ENCODE assay signal across 8 cellular contexts in the genomic region with DNA sequence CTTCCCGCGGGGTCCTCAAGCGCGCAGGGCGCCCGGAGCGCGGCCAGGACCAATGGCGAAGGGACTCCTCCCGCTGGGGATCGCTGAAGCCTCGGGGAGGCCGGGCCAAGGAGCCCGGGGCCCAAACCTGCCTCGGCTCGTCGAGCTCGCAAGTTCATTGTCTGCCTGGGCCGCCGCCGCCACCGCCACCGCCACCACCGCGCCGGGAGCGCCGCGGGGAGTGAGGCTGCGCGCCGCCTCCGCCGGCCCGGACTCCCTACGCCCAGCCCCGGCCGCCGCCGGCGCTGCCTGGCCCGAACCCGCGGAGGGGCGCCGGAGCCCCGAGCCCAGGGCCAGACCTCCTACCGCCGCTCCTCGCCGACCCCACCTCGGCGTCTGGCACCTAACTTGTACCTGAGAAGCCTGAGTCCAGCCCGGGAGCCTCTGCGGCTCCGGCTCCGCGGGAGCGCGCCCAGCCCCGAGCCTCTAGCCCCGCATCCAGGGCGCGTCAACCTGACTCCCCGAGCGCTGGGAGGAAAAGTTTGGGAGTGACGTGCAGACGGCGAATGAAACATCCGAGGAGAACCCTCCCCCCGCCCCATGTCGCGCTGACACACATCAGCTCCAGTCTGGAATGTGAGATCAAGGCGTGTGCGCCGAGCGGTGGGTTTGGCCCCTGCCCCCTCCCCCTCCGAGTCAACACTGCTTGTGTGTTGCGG.
A peak's percentile ranks its signal among the peaks of the same experiment; 100 is the strongest.
DNase-seq lines count a peak whose midpoint lies in the region; ATAC-seq and TF ChIP-seq lines count a peak whose summit lies in the region.

TSS of gene CHST15 (minus strand) at position 523 of the 698 bp plus-strand sequence. CDS start 47,386 bp downstream, outside the sequence.

- no peaks in the 10 kb centered on the region for H3K4me1 ChIP-seq in iPS-15b (ENCODE audit: control insufficient read depth, insufficient read depth, low read length)

- H3K9me3 ChIP-seq in iPS-15b (ENCODE audit: control insufficient read depth, insufficient read depth, low read length), result no peaks in the 10 kb centered on the region

- peak within 1 kb of the TSS; percentile 58 for H3K4me3 ChIP-seq in astrocyte of the cerebellum (ENCODE audit: low read depth, low read length)
- peak within 1 kb of the TSS; percentile 59 for H3K4me3 ChIP-seq in iPS-15b (ENCODE audit: low read depth, low read length)

- no peaks in the 10 kb centered on the region for H3K36me3 ChIP-seq in iPS-15b (ENCODE audit: control insufficient read depth, insufficient read depth, low read length)

- TF ChIP-seq CTCF in astrocyte of the cerebellum (IDR thresholded peaks at IDR 0.05; ENCODE audit: low read depth, low read length, missing control alignments), result no peak

- in situ Hi-C loops in astrocyte of the cerebellum (cut with HindIII; ENCODE audit: low sequenced_read_pairs), result no loop called here

- H3K9ac ChIP-seq in iPS-15b (ENCODE audit: low read depth, low read length), result peak within 1 kb of the TSS; percentile 37

- peaks cover 20% of the 10 kb centered on the region for H3K27me3 ChIP-seq in iPS-15b (ENCODE audit: control insufficient read depth, insufficient read depth, low read length)

- ATAC-seq in GM21825 (IDR thresholded peaks at IDR 0.05; ENCODE audit: unreplicated experiment) (no peak), HG02852 (IDR thresholded peaks at IDR 0.05; ENCODE audit: unreplicated experiment) (no peak)

- DNase-seq in NCI-H748 (lab: John Stamatoyannopoulos, UW; ENCODE audit: unreplicated experiment), result peak; percentile 52
- DNase-seq in NCI-H748 treated with DMSO at 0.1 percent for 48 hours (lab: John Stamatoyannopoulos, UW), result no peak
- peak; percentile 70 for DNase-seq in HuH-7 (ENCODE audit: low spot score)
- DNase-seq in astrocyte of the cerebellum (ENCODE audit: low read depth), result peak; percentile 33
- DNase-seq in retina, result peak; percentile 82
